In the genomic region with DNA sequence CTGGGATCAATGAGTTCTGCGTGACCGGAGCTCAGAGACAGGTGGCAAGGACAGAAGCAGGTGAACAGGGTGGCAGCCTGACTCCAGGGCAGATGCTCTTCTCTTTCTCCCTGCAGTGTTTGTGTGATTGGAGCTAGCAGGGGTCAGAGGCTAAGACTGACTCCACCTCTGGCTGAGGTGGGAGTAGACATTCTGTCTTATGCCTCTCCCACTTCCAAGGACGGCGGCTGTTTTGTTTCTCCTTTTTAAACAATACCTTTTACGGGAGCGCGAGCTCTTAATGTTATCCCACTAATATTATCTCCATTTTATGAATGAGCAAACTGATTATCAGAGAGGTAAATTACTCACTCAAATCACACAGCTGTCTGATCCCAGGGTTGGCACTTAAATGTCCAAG, we compare ENCODE assay signal across 19 cellular contexts.
A peak's percentile ranks its signal among the peaks of the same experiment; 100 is the strongest.
DNase-seq lines count a peak whose midpoint lies in the region; ATAC-seq, FAIRE-seq and TF ChIP-seq lines count a peak whose summit lies in the region.
"Had no signal": no experiment of that assay in that cellular context is flagged by ENCODE, and none has a peak within 500 bp of the region (broad histone marks: within the 10 kb centered on the region; RNA-seq: fewer than 3 reads in every experiment).

No MANE protein-coding gene starts in this region.

- H2BK15ac ChIP-seq in H1 (ENCODE audit: low read length): no peak overlapping the region

- H3K4me3 ChIP-seq in H1 (ENCODE audit: extremely low read depth in 1 of 4, insufficient read depth in 2 of 4, low read depth in 3 of 4, low read length in 4 of 4): no peak overlapping the region
- H3K4me3 ChIP-seq in ovary: no peak overlapping the region
- H3K4me3 ChIP-seq: A549; BLaER1 treated with 17β-estradiol and CSF1 and Interleukin-3, amounts not matched to agents 10 nM and 100 nM; SJSA1 had no signal

- H3K56ac ChIP-seq in H1 (replicated peaks; ENCODE audit: insufficient read length, low read depth, low read length): no peak overlapping the region

- H3K36me3 ChIP-seq in H1 (ENCODE audit: control insufficient read depth in 2 of 4, insufficient read depth in 4 of 4, low read length in 3 of 4) (no peaks in the 10 kb centered on the region), ovary (no peaks in the 10 kb centered on the region)
- H3K36me3 ChIP-seq: BLaER1 treated with 17β-estradiol and CSF1 and Interleukin-3, amounts not matched to agents 10 nM and 100 nM; SJSA1 had no signal

- no peaks in the 10 kb centered on the region; the same call in 1 of the 2 replicates for H3K23me2 ChIP-seq in H1 (ENCODE audit: low read depth, low read length)

- H3K27me3 ChIP-seq in H1 (replicated peaks in 1 of 4; ENCODE audit: control insufficient read depth in 3 of 4, extremely low read depth in 1 of 4, insufficient read depth in 3 of 4, low read length in 3 of 4): no peaks in the 10 kb centered on the region; a peak in 3 of 7 replicates
- no peaks in the 10 kb centered on the region for H3K27me3 ChIP-seq in ovary
- H3K27me3 ChIP-seq: BLaER1 treated with 17β-estradiol and CSF1 and Interleukin-3, amounts not matched to agents 10 nM and 100 nM had no signal

- H3K4me1 ChIP-seq in H1 (replicated peaks in 1 of 4; ENCODE audit: control insufficient read depth in 3 of 4, insufficient read depth in 4 of 4, low read length in 3 of 4): peaks cover 2 to 4% (median 3%) of the 10 kb centered on the region in 4 experiments
- peaks cover 11% of the 10 kb centered on the region for H3K4me1 ChIP-seq in ovary (ENCODE audit: insufficient read depth)
- H3K4me1 ChIP-seq: A549; BLaER1 treated with 17β-estradiol and CSF1 and Interleukin-3, amounts not matched to agents 10 nM and 100 nM; SJSA1 had no signal

- H3K79me1 ChIP-seq in H1 (ENCODE audit: low read depth, low read length): no peaks in the 10 kb centered on the region

- TF ChIP-seq CTCF in H1 (IDR thresholded peaks at IDR 0.05; ENCODE audit: control extremely low read depth in 1 of 3, insufficient read depth in 1 of 3, low read depth in 1 of 3, low read length in 3 of 3) (no peak), ovary (IDR thresholded peaks at IDR 0.05) (no peak)

- TF ChIP-seq POLR2A in H1 (IDR thresholded peaks at IDR 0.05; ENCODE audit: control extremely low read depth in 1 of 2, low read depth in 2 of 2, low read length in 2 of 2) (no peak), ovary (IDR thresholded peaks at IDR 0.05) (no peak)

- H3K14ac ChIP-seq in H1 (ENCODE audit: insufficient read length): no peak overlapping the region

- no peaks in the 10 kb centered on the region for H4K20me1 ChIP-seq in H1 (replicated peaks in 1 of 2; ENCODE audit: control insufficient read depth in 1 of 2, insufficient read depth in 2 of 2, low read length in 2 of 2)
- H4K20me1 ChIP-seq: BLaER1 treated with 17β-estradiol and CSF1 and Interleukin-3, amounts not matched to agents 10 nM and 100 nM had no signal

- peak overlapping the region; percentile 46; the same call in 1 of the 2 replicates for H4K8ac ChIP-seq in H1 (ENCODE audit: extremely low read depth, insufficient read depth, low read length)

- H3K9me3 ChIP-seq in H1 (ENCODE audit: insufficient read depth in 2 of 2, low read depth in 1 of 2, low read length in 1 of 2) (no peaks in the 10 kb centered on the region), ovary (no peaks in the 10 kb centered on the region)
- H3K9me3 ChIP-seq: A549; BLaER1 treated with 17β-estradiol and CSF1 and Interleukin-3, amounts not matched to agents 10 nM and 100 nM had no signal

- CTCF ChIA-PET in H1 (lab: Charles Lee; ENCODE audit: partially characterized antibody): interaction anchor here (0.6 to 1.1 kb wide), 3 partner anchors 28 to 81 kb away, joined by 3 to 4 read pairs (median 3); no protein-coding TSS in a partner anchor

- no peaks in the 10 kb centered on the region for H3K79me2 ChIP-seq in H1 (ENCODE audit: control insufficient read depth in 1 of 2, insufficient read depth in 2 of 2, low read length in 2 of 2)

- no peak for TF ChIP-seq RAD21 in H1 (IDR thresholded peaks at IDR 0.05 in 1 of 2, conservative IDR thresholded peaks at IDR 0.05 in 1 of 2; ENCODE audit: low read depth in 2 of 2, low read length in 2 of 2)

- no peak overlapping the region for H3K18ac ChIP-seq in H1 (ENCODE audit: extremely low read depth, low read length)

- peak; percentile 10 for DNase-seq in NCI-H345 (lab: John Stamatoyannopoulos, UW)
- no peak for DNase-seq in NCI-H345 treated with DMSO at 0.1 percent for 48 hours (lab: John Stamatoyannopoulos, UW; ENCODE audit: unreplicated experiment)
- DNase-seq in H1 (ENCODE audit: low read depth in 1 of 2, low spot score in 2 of 2): no peak
- peak in 4 of 5 donors; percentile 15 to 56 (median 34) for DNase-seq in ovary
- DNase-seq in LoVo (ENCODE audit: low spot score): no peak
- DNase-seq in posterior cingulate gyrus: no peak
- DNase-seq: CD8-positive, alpha-beta memory T cell; EL; GOT3; NCI-H1048; NCI-H187; NCI-H524; PC-3; SW 1271 had no signal

- WGBS in H1 (ENCODE audit: extremely low coverage in 1 of 2, insufficient coverage in 1 of 2, insufficient read length in 1 of 2, insufficient replicate concordance in 2 of 2, low coverage in 1 of 2, low lambda C conversion rate in 2 of 2, missing lambda C conversion rate in 1 of 2), 2 experiments: 83% methylated on average over 7 of the region's 7 CpGs; no CpG with 5 or more reads in 1 of the 2 experiments
- WGBS in ovary, 3 donors: 8 to 18% (median 8%) methylated on average over 7 of the region's 7 CpGs

- intact Hi-C loops in ovary (cut with DNase I) (no loop called here), posterior cingulate gyrus (cut with DNase I) (no loop called here)

- no peak overlapping the region for H2AK5ac ChIP-seq in H1 (ENCODE audit: low read depth, low read length)

- TF ChIP-seq EP300 in H1 (IDR thresholded peaks at IDR 0.05; ENCODE audit: borderline replicate concordance in 1 of 2, low read depth in 2 of 2, low read length in 2 of 2) (no peak), ovary (IDR thresholded peaks at IDR 0.05) (no peak)

- no peak overlapping the region for H2BK12ac ChIP-seq in H1 (ENCODE audit: low read depth, low read length)

- H2BK120ac ChIP-seq in H1 (replicated peaks; ENCODE audit: low read depth, low read length): no peak overlapping the region

- H3K4me2 ChIP-seq in H1 (ENCODE audit: insufficient read depth in 1 of 2, low read depth in 2 of 2, low read length in 2 of 2): no peak overlapping the region
- H3K4me2 ChIP-seq: A549; BLaER1 treated with 17β-estradiol and CSF1 and Interleukin-3, amounts not matched to agents 10 nM and 100 nM; KMS-11 had no signal

- H2BK5ac ChIP-seq in H1 (ENCODE audit: low read depth, low read length): no peak overlapping the region

- H2AFZ ChIP-seq in H1 (ENCODE audit: low read length): no peak overlapping the region

- H3K4ac ChIP-seq in H1 (replicated peaks; ENCODE audit: insufficient read length, low read depth, low read length): no peak overlapping the region

- no peak for ATAC-seq in SK-N-SH treated with all-trans-retinoic acid at 6 μM for 48 hours
- ATAC-seq: A549, PC-3 had no signal

- no peak overlapping the region for H3K23ac ChIP-seq in H1 (ENCODE audit: insufficient read length)

- POLR2A ChIA-PET in H1 (lab: Charles Lee; ENCODE audit: partially characterized antibody): no interaction called here

- no peak overlapping the region for H3K27ac ChIP-seq in H1 (ENCODE audit: low read depth, low read length)
- peak overlapping the region in 1 of 2 donors; percentile 39 for H3K27ac ChIP-seq in ovary
- H3K27ac ChIP-seq: A549; BLaER1 treated with 17β-estradiol and CSF1 and Interleukin-3, amounts not matched to agents 10 nM and 100 nM; KMS-11; SJSA1 had no signal

- no peak overlapping the region for H4K5ac ChIP-seq in H1 (ENCODE audit: insufficient read length, low read depth, low read length)

- no peak overlapping the region for H4K91ac ChIP-seq in H1 (replicated peaks; ENCODE audit: insufficient read length, low read length)

- FAIRE-seq in H1 (lab: Jason Lieb, UNC): no peak
- FAIRE-seq: A549 had no signal

- H2BK20ac ChIP-seq in H1 (ENCODE audit: low read length): no peak overlapping the region

- no peak overlapping the region for H3K9ac ChIP-seq in H1 (replicated peaks in 1 of 4; ENCODE audit: extremely low read depth in 1 of 4, low read depth in 3 of 4, low read length in 3 of 4)
- H3K9ac ChIP-seq: BLaER1 treated with 17β-estradiol and CSF1 and Interleukin-3, amounts not matched to agents 10 nM and 100 nM; KMS-11 had no signal

TF ChIP-seq in H1, 55 proteins besides CTCF, POLR2A, EP300 and RAD21 (continues in another document):
- TF ChIP-seq BCL11A (IDR thresholded peaks at IDR 0.05; ENCODE audit: low read depth in 2 of 2, low read length in 2 of 2) (no peak), KDM5A (IDR thresholded peaks at IDR 0.05; ENCODE audit: low read length) (no peak), HDAC6 (IDR thresholded peaks at IDR 0.05; ENCODE audit: low read depth, low read length) (no peak), YY1 (IDR thresholded peaks at IDR 0.05; ENCODE audit: low read depth, low read length) (no peak), SUZ12 (IDR thresholded peaks at IDR 0.05; ENCODE audit: low read length) (no peak), SIX5 (IDR thresholded peaks at IDR 0.05; ENCODE audit: low read depth, low read length) (no peak), JUND (IDR thresholded peaks at IDR 0.05; ENCODE audit: low read length) (no peak), GABPA (IDR thresholded peaks at IDR 0.05; ENCODE audit: borderline replicate concordance, insufficient read depth, low read length) (no peak)
- TF ChIP-seq, protein P1, sequence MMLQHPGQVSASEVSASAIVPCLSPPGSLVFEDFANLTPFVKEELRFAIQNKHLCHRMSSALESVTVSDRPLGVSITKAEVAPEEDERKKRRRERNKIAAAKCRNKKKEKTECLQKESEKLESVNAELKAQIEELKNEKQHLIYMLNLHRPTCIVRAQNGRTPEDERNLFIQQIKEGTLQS (IDR thresholded peaks at IDR 0.05; ENCODE audit: insufficient read depth, low read depth, low read length): no peak

TF ChIP-seq in SK-N-SH treated with all-trans-retinoic acid at 6 μM for 48 hours, 23 proteins besides CTCF, POLR2A, EP300 and RAD21:
- no peak for TF ChIP-seq OSR1 (CRISPR knock-in tag; IDR thresholded peaks at IDR 0.05)
- TF ChIP-seq ZNF8 (CRISPR knock-in tag; IDR thresholded peaks at IDR 0.05): no peak
- no peak for TF ChIP-seq ESRRG (CRISPR knock-in tag; IDR thresholded peaks at IDR 0.05)

Comparison
In these comparisons a context has a peak if more than half of its experiments do, and no peak if none do; other contexts are left out.
1. DNase-seq: peak in NCI-H345 (single experiment) and ovary (4 of 5); none in NCI-H345 treated with DMSO at 0.1 percent for 48 hours (single experiment), H1 (0 of 2), LoVo (single experiment) and posterior cingulate gyrus (0 of 10).